In genomic region chr20:35603695-35604443, GRCh38 we compare ENCODE assay signal across 1 cellular context.
TF ChIP-seq lines count a peak whose summit lies in the region.

No MANE protein-coding gene starts in this region.

TF ChIP-seq in H1, 55 proteins besides CTCF, POLR2A, EP300 and RAD21:
- TF ChIP-seq, protein P1, sequence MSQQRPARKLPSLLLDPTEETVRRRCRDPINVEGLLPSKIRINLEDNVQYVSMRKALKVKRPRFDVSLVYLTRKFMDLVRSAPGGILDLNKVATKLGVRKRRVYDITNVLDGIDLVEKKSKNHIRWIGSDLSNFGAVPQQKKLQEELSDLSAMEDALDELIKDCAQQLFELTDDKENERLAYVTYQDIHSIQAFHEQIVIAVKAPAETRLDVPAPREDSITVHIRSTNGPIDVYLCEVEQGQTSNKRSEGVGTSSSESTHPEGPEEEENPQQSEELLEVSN (IDR thresholded peaks at IDR 0.05), result no peak
- TF ChIP-seq POLR2AphosphoS5 (IDR thresholded peaks at IDR 0.05; ENCODE audit: low read depth, low read length) (no peak), RBBP5 (IDR thresholded peaks at IDR 0.05; ENCODE audit: borderline replicate concordance, low read depth, low read length) (no peak), CREB1 (IDR thresholded peaks at IDR 0.05) (no peak), RXRA (IDR thresholded peaks at IDR 0.05; ENCODE audit: insufficient read depth, low read depth, low read length) (no peak), RNF2 (IDR thresholded peaks at IDR 0.05; ENCODE audit: borderline replicate concordance, low read depth, low read length, missing control alignments, poor library complexity, severe bottlenecking) (no peak), EZH2 (IDR thresholded peaks at IDR 0.05; ENCODE audit: low read depth, low read length, severe bottlenecking) (no peak), ATF2 (IDR thresholded peaks at IDR 0.05; ENCODE audit: low read length) (no peak), GTF2F1 (IDR thresholded peaks at IDR 0.05; ENCODE audit: borderline replicate concordance, low read depth, low read length) (no peak), PHF8 (conservative IDR thresholded peaks at IDR 0.05; ENCODE audit: low read depth, low read length) (no peak)
- TF ChIP-seq, protein P2, sequence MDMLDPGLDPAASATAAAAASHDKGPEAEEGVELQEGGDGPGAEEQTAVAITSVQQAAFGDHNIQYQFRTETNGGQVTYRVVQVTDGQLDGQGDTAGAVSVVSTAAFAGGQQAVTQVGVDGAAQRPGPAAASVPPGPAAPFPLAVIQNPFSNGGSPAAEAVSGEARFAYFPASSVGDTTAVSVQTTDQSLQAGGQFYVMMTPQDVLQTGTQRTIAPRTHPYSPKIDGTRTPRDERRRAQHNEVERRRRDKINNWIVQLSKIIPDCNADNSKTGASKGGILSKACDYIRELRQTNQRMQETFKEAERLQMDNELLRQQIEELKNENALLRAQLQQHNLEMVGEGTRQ (IDR thresholded peaks at IDR 0.05; ENCODE audit: low read length), result no peak
